25 cellular contexts compared by ENCODE assay signal in genomic region chr5:151503999-151504398, GRCh38. TPM values are rescaled to one million over a fixed set of nuclear protein-coding genes. Genes with fewer than 3 reads are reported as not detected.
DNase-seq lines count a peak whose midpoint lies in the region; ATAC-seq and TF ChIP-seq lines count a peak whose summit lies in the region.
"Had no signal": no experiment of that assay in that cellular context is flagged by ENCODE, and none has a peak within 500 bp of the region (broad histone marks: within the 10 kb centered on the region; RNA-seq: fewer than 3 reads in every experiment).

No MANE protein-coding gene starts in this region.

- no peaks in the 10 kb centered on the region for H3K9me3 ChIP-seq in esophagus (ENCODE audit: control insufficient read depth in 2 of 2, insufficient read depth in 1 of 2, low read depth in 1 of 2, low read length in 1 of 2)
- H3K9me3 ChIP-seq in mucosa of descending colon = no peaks in the 10 kb centered on the region
- H3K9me3 ChIP-seq: A549 had no signal

- no peaks in the 10 kb centered on the region for H3K27me3 ChIP-seq in esophagus (ENCODE audit: control insufficient read depth in 1 of 2, insufficient read depth in 2 of 2, low read length in 2 of 2)

- intact Hi-C loops in head of caudate nucleus (cut with DNase I) (loop anchor here (5.0 to 10.0 kb wide), 2 partner anchors 57 to 151 kb away; partner anchors contain the start of gene SLC36A1), mucosa of descending colon (cut with DNase I, micrococcal nuclease) (loop anchor here in 1 of 2 donors (10.0 kb wide), 1 partner anchor 59 kb away; the partner anchor contains the start of gene SLC36A1)

- H3K27ac ChIP-seq in esophagus (ENCODE audit: low read depth in 2 of 2, low read length in 1 of 2) = peak overlapping the region; percentile 51 to 88
- H3K27ac ChIP-seq: A549, KMS-11 had no signal

- H3K4me1 ChIP-seq in esophagus (ENCODE audit: control insufficient read depth in 2 of 2, insufficient read depth in 2 of 2, low read length in 1 of 2) (no peaks in the 10 kb centered on the region), mucosa of descending colon (ENCODE audit: low read depth) (no peaks in the 10 kb centered on the region)
- H3K4me1 ChIP-seq: A549 had no signal

- DNase-seq in GM12865 (ENCODE audit: low read depth) (peak; percentile 26), head of caudate nucleus (no peak), mucosa of descending colon (no peak), NCI-H2029 (lab: John Stamatoyannopoulos, UW) (no peak)
- DNase-seq: CD4-positive, alpha-beta T cell; COR-L47; DMS 273 treated with DMSO at 0.1 percent for 48 hours; DMS79 treated with DMSO at 0.1 percent for 48 hours; GOT3; IMR-90; MV-4-11; NCI-H1105 treated with DMSO at 0.1 percent for 48 hours; NCI-H1694; NCI-H2081 treated with DMSO at 0.1 percent for 48 hours; NCI-H446; NCI-H526; OCI-M1; Right ventricle myocardium superior had no signal

- ATAC-seq in GM18867 (IDR thresholded peaks at IDR 0.05; ENCODE audit: unreplicated experiment) (peak; percentile 43), HG02870 (IDR thresholded peaks at IDR 0.05; ENCODE audit: unreplicated experiment) (peak; percentile 57), HG03521 (IDR thresholded peaks at IDR 0.05; ENCODE audit: unreplicated experiment) (no peak), mucosa of descending colon (no peak)
- ATAC-seq: A549, HCT116 had no signal

- TF ChIP-seq CTCF in GM12865 (IDR thresholded peaks at IDR 0.05; ENCODE audit: insufficient read depth, low read depth, low read length, missing control alignments) (no peak), mucosa of descending colon (IDR thresholded peaks at IDR 0.05) (no peak)

- H3K4me3 ChIP-seq in GM12865 (ENCODE audit: low read depth, low read length) (no peak overlapping the region), esophagus (ENCODE audit: low read depth in 1 of 2, low read length in 2 of 2) (no peak overlapping the region), mucosa of descending colon (no peak overlapping the region)
- H3K4me3 ChIP-seq: A549 had no signal

- 67 to 81% methylated on average over 4 of the region's 4 CpGs for whole genome bisulfite sequencing in esophagus, 2 donors

- H3K36me3 ChIP-seq in esophagus (ENCODE audit: control insufficient read depth in 2 of 2, insufficient read depth in 2 of 2, low read length in 1 of 2) (peaks cover 0 to 38% of the 10 kb centered on the region in 2 donors), mucosa of descending colon (ENCODE audit: low read depth) (no peaks in the 10 kb centered on the region)

RNA-seq across cellular contexts. Expression of gene SLC36A1, which starts 56.6 kb away (rescaled TPM):
- polyA plus RNA-seq in esophagus = 1 to 10 TPM; 2.2 to 2.4 TPM
- total RNA-seq in mucosa of descending colon = 100 to 1,000 TPM in 1 of 3 donors, 10 to 100 TPM in 2; 38.1 to 105 (median 55.2) TPM

Comparison
In these comparisons a context has a peak if more than half of its experiments do, and no peak if none do; other contexts are left out.
1. ATAC-seq: peak in GM18867 (single experiment) and HG02870 (single experiment); none in HG03521 (single experiment) and mucosa of descending colon (single experiment).